Comparison of ENCODE assay signal across 27 cellular contexts in the genomic region with DNA sequence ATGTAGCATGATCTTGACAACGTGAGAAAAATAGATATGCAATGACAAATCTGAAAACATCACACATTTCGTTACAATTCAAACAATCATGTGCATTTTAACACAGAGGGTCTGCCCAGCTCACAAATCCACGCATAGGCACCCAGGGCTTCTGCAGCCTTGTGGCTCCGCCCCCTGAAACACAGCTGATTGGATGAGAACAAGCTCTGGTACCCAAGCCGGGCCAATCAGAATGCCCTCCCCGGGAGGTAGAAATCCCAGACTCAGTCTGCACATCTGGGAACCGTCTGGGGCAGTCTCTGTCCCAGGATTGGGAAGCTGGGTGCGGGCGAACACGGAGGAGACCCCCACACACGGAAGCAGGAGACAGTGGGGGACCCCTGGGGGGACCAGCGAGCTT.
"Had no signal": no experiment of that assay in that cellular context is flagged by ENCODE, and none has a peak within 500 bp of the region (broad histone marks: within the 10 kb centered on the region; RNA-seq: fewer than 3 reads in every experiment).

No MANE protein-coding gene starts in this region.

- H3K9me3 Mint-ChIP-seq: activated CD4-positive, alpha-beta memory T cell treated with anti-CD3 and anti-CD28 coated beads, Interleukin-2, amount 10 ng/mL, durations not matched to agents 7 days and 5 days; activated naive CD8-positive, alpha-beta T cell treated with anti-CD3 and anti-CD28 coated beads, Interleukin-2, amount 10 ng/mL, durations not matched to agents 7 days and 5 days; T-cell had no signal

- H3K36me3 Mint-ChIP-seq: activated naive CD8-positive, alpha-beta T cell treated with anti-CD3 and anti-CD28 coated beads, Interleukin-2, amount 10 ng/mL, durations not matched to agents 7 days and 5 days; T-cell had no signal

- H3K4me1 Mint-ChIP-seq: activated CD4-positive, alpha-beta memory T cell treated with anti-CD3 and anti-CD28 coated beads, Interleukin-2, amount 10 ng/mL, durations not matched to agents 7 days and 5 days; activated CD4-positive, alpha-beta T cell treated with anti-CD3 and anti-CD28 coated beads for 36 hours; T-cell had no signal

- H3K4me3 Mint-ChIP-seq: activated CD4-positive, alpha-beta memory T cell treated with anti-CD3 and anti-CD28 coated beads, Interleukin-2, amount 10 ng/mL, durations not matched to agents 7 days and 5 days; activated CD4-positive, alpha-beta T cell treated with anti-CD3 and anti-CD28 coated beads for 36 hours; activated naive CD8-positive, alpha-beta T cell treated with anti-CD3 and anti-CD28 coated beads, Interleukin-2, amount 10 ng/mL, durations not matched to agents 7 days and 5 days; T-cell had no signal

- H3K27me3 ChIP-seq: adrenal gland, body of pancreas, MG63, Peyer's patch, SJSA1 had no signal

- DNase-seq: activated CD4-positive, alpha-beta memory T cell treated with anti-CD3 and anti-CD28 coated beads, Interleukin-2, amount 10 ng/mL, durations not matched to agents 7 days and 5 days; activated CD4-positive, alpha-beta T cell treated with anti-CD3 and anti-CD28 coated beads for 36 hours; activated CD4-positive, alpha-beta T cell treated with anti-CD3 and anti-CD28 coated beads, Interleukin-2, amount 50 U/mL, for 1 hour; activated naive CD4-positive, alpha-beta T cell treated with anti-CD3 and anti-CD28 coated beads, Interleukin-2, amount 50 U/mL, for 16 hours; activated naive CD8-positive, alpha-beta T cell treated with anti-CD3 and anti-CD28 coated beads, Interleukin-2, amount 10 ng/mL, durations not matched to agents 7 days and 5 days; activated T-cell treated with anti-CD3 and anti-CD28 coated beads for 4 hours; activated T-cell treated with anti-CD3 and anti-CD28 coated beads, Interleukin-2, amount 50 U/mL, for 48 hours; adrenal gland; anterior cingulate cortex; body of pancreas; central memory CD4-positive, alpha-beta T cell; cortex of kidney; MG63; MV-4-11; NCI-H1417 treated with DMSO at 0.1 percent for 48 hours; NCI-H1694; NCI-H2029; NCI-H2107; NCI-H2171 treated with DMSO at 0.1 percent for 48 hours; NCI-H226; NCI-H526; Peyer's patch; T-cell; T-helper 2 cell; T1000 had no signal

- ATAC-seq: activated CD4-positive, alpha-beta T cell treated with anti-CD3 and anti-CD28 coated beads for 36 hours; body of pancreas; T-cell had no signal

- H3K4me1 ChIP-seq: adrenal gland, body of pancreas, Peyer's patch, SJSA1 had no signal

- H3K36me3 ChIP-seq: adrenal gland, MG63, Peyer's patch, SJSA1 had no signal

- H3K4me3 ChIP-seq: adrenal gland, body of pancreas, MG63, Peyer's patch, SJSA1 had no signal

- H3K27ac Mint-ChIP-seq: activated CD4-positive, alpha-beta memory T cell treated with anti-CD3 and anti-CD28 coated beads, Interleukin-2, amount 10 ng/mL, durations not matched to agents 7 days and 5 days; activated CD4-positive, alpha-beta T cell treated with anti-CD3 and anti-CD28 coated beads for 36 hours; activated naive CD8-positive, alpha-beta T cell treated with anti-CD3 and anti-CD28 coated beads, Interleukin-2, amount 10 ng/mL, durations not matched to agents 7 days and 5 days; T-cell had no signal

- H3K27me3 Mint-ChIP-seq: activated CD4-positive, alpha-beta memory T cell treated with anti-CD3 and anti-CD28 coated beads, Interleukin-2, amount 10 ng/mL, durations not matched to agents 7 days and 5 days; activated CD4-positive, alpha-beta T cell treated with anti-CD3 and anti-CD28 coated beads for 36 hours; activated naive CD8-positive, alpha-beta T cell treated with anti-CD3 and anti-CD28 coated beads, Interleukin-2, amount 10 ng/mL, durations not matched to agents 7 days and 5 days; T-cell had no signal

- H3K27ac ChIP-seq: adrenal gland, body of pancreas, Peyer's patch, SJSA1, VCaP had no signal

- H3K9me3 ChIP-seq: adrenal gland, body of pancreas, MG63, Peyer's patch, SJSA1 had no signal
